8 cellular contexts compared by ENCODE assay signal in genomic region chrX:149939271-149940014, GRCh38. TPM values are rescaled to one million over a fixed set of nuclear protein-coding genes. Genes with fewer than 3 reads are reported as not detected.
DNase-seq lines count a peak whose midpoint lies in the region; ATAC-seq and TF ChIP-seq lines count a peak whose summit lies in the region.

No MANE protein-coding gene starts in this region.

- no peak for TF ChIP-seq RAD21 in Ishikawa (IDR thresholded peaks at IDR 0.05; ENCODE audit: low read depth)

- TF ChIP-seq EP300 in Ishikawa (IDR thresholded peaks at IDR 0.05; ENCODE audit: borderline replicate concordance): no peak

- H3K4me1 ChIP-seq in esophagus (ENCODE audit: control insufficient read depth in 2 of 2, insufficient read depth in 2 of 2, low read length in 1 of 2) (peaks cover 0 to 3% of the 10 kb centered on the region in 2 donors), mucosa of stomach (ENCODE audit: control insufficient read depth, insufficient read depth, low read length) (peaks cover 5% of the 10 kb centered on the region)

- H3K27me3 ChIP-seq in esophagus (ENCODE audit: control insufficient read depth in 1 of 2, insufficient read depth in 2 of 2, low read length in 2 of 2): no peaks in the 10 kb centered on the region
- H3K27me3 ChIP-seq in mucosa of stomach (ENCODE audit: control insufficient read depth, insufficient read depth, low read length): no peaks in the 10 kb centered on the region

- peak; percentile 5 for ATAC-seq in GM21390 (IDR thresholded peaks at IDR 0.05; ENCODE audit: unreplicated experiment)

- H3K4me3 ChIP-seq in esophagus (ENCODE audit: low read depth in 1 of 2, low read length in 2 of 2): peak overlapping the region; percentile 44 to 57
- H3K4me3 ChIP-seq in mucosa of stomach (ENCODE audit: low read length): no peak overlapping the region

- WGBS in esophagus, 2 donors: 1 to 34% methylated on average over 21 to 39 of the region's 48 CpGs

- peak overlapping the region; percentile 64 for H3K9ac ChIP-seq in mucosa of stomach (ENCODE audit: low read length)

- H3K9me3 ChIP-seq in esophagus (ENCODE audit: control insufficient read depth in 2 of 2, insufficient read depth in 1 of 2, low read depth in 1 of 2, low read length in 1 of 2) (peaks cover 0 to 4% of the 10 kb centered on the region in 2 donors), mucosa of stomach (ENCODE audit: control insufficient read depth, low read length) (no peaks in the 10 kb centered on the region)

- DNase-seq in AML-193 (lab: John Stamatoyannopoulos, UW) (peak; percentile 49 to 50), OCI-M1 (lab: John Stamatoyannopoulos, UW) (peak; percentile 91)
- peak; percentile 85 for DNase-seq in activated T-cell treated with anti-CD3 and anti-CD28 coated beads, Interleukin-2, amount 50 U/mL, for 1 hour
- peak; percentile 79 for DNase-seq in stimulated activated CD8-positive, alpha-beta memory T cell treated with anti-CD3 and anti-CD28 coated beads, Interleukin-4, amount 100 ng/mL, for 24 hours (ENCODE audit: low read depth)

- H3K36me3 ChIP-seq in esophagus (ENCODE audit: control insufficient read depth in 2 of 2, insufficient read depth in 2 of 2, low read length in 1 of 2) (no peaks in the 10 kb centered on the region), mucosa of stomach (ENCODE audit: control insufficient read depth, insufficient read depth, low read length) (no peaks in the 10 kb centered on the region)

- H3K27ac ChIP-seq in esophagus (ENCODE audit: low read depth in 2 of 2, low read length in 1 of 2): peak overlapping the region; percentile 98 to 99

TF ChIP-seq in Ishikawa, 13 proteins besides CTCF, POLR2A, EP300 and RAD21:
- TF ChIP-seq TEAD4 (IDR thresholded peaks at IDR 0.05) (no peak), YY1 (IDR thresholded peaks at IDR 0.05; ENCODE audit: low read depth) (no peak), ZBTB7A (IDR thresholded peaks at IDR 0.05; ENCODE audit: low read depth) (0 out of 2 replicates have a peak, but pooled peaks have one; percentile 1)

RNA-seq across cellular contexts. Expression of gene EOLA2, which starts 1.2 kb away (rescaled TPM):
- polyA plus RNA-seq in esophagus: 10 to 100 TPM; 13.9 to 23.1 TPM

RNA-seq across cellular contexts. Expression of gene HSFX4, which starts 10.1 kb away (rescaled TPM):
- not detected for polyA plus RNA-seq in esophagus

RNA-seq across cellular contexts. Expression of gene MAGEA8, which starts 58.5 kb away (rescaled TPM):
- polyA plus RNA-seq in esophagus: not detected
